In the genomic region with DNA sequence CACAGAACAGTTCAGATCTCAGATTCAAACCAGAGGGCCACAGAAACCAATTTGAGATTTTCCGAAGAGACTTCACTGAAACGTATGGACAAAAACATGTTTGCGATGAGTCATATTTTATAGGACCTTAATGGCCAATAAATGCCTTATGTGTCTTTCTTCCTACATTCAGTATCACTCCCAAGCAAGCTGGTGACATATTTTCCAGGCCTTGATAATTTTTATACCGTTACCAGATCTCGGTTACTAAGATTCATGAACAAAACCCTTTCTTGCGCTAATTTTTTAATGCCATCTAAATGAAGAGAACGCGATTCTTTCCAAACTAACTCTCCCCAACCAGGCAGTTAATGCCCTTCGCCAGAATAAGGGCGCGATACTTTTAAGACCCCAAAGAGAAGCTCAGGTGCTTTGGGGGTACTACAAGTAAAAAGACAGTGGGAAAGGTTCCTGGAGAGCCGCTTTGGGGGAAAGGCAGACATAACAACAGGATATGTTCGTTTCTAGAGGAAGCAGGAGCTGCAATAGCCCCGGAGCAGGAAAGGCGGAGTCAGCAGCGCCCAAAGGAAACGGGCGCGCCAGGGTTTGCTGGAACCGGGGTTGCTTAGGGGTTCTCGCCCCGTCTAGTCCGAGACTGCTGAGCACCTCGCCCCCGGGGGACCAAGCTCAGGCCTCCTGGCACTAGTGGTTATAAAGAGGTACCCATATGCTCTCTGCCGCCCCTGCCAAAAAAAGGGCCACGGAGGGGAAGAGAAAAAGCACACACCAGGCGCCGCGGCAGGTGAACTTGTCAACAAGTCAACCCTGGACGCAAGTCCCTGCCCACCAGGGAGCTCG, we compare ENCODE assay signal across 7 cellular contexts. TPM values are rescaled to one million over a fixed set of nuclear protein-coding genes. Genes with fewer than 3 reads are reported as not detected.
DNase-seq lines count a peak whose midpoint lies in the region; ATAC-seq, FAIRE-seq and TF ChIP-seq lines count a peak whose summit lies in the region.

No MANE protein-coding gene starts in this region.

- peak; percentile 71 for FAIRE-seq in G401.6 (lab: Jason Lieb, UNC)

- H3K4me1 Mint-ChIP-seq in activated T-helper 17 cell treated with anti-CD3 and anti-CD28 coated beads, Interleukin-2, amount 50 U/mL, for 72 hours: no peaks in the 10 kb centered on the region

- no peaks in the 10 kb centered on the region for H3K36me3 Mint-ChIP-seq in activated T-helper 17 cell treated with anti-CD3 and anti-CD28 coated beads, Interleukin-2, amount 50 U/mL, for 72 hours (ENCODE audit: low read depth)

- H3K27me3 Mint-ChIP-seq in activated T-helper 17 cell treated with anti-CD3 and anti-CD28 coated beads, Interleukin-2, amount 50 U/mL, for 72 hours: peaks cover 56% of the 10 kb centered on the region

- peaks cover 19 to 24% of the 10 kb centered on the region in 2 experiments for H3K4me1 ChIP-seq in neutrophil (ENCODE audit: control insufficient read depth in 1 of 2, insufficient read depth in 1 of 2, low read depth in 1 of 2, low read length in 1 of 2)

- peak overlapping the region; percentile 71 for H3K4me3 Mint-ChIP-seq in activated T-helper 17 cell treated with anti-CD3 and anti-CD28 coated beads, Interleukin-2, amount 50 U/mL, for 72 hours

- peak overlapping the region; percentile 82 for H3K27ac ChIP-seq in neutrophil

- no peaks in the 10 kb centered on the region for H3K27me3 ChIP-seq in neutrophil

- DNase-seq in HEK293T (ENCODE audit: extremely low spot score) (peak; percentile 18), NCI-H2196 treated with DMSO at 0.1 percent for 48 hours (lab: John Stamatoyannopoulos, UW; ENCODE audit: unreplicated experiment) (peak; percentile 44), head of caudate nucleus (peak; percentile 13 to 87 (median 67)), AML-193 (lab: John Stamatoyannopoulos, UW) (no peak)

- no peak overlapping the region for H3K27ac Mint-ChIP-seq in activated T-helper 17 cell treated with anti-CD3 and anti-CD28 coated beads, Interleukin-2, amount 50 U/mL, for 72 hours

- ATAC-seq in activated T-helper 17 cell treated with anti-CD3 and anti-CD28 coated beads, Interleukin-2, amount 50 U/mL, for 72 hours (replicated peaks): peak; percentile 28

- no peak for TF ChIP-seq CTCF in neutrophil (IDR thresholded peaks at IDR 0.05)

- no peaks in the 10 kb centered on the region for H3K9me3 ChIP-seq in neutrophil

- intact Hi-C loops in head of caudate nucleus (cut with DNase I): no loop called here

- H3K36me3 ChIP-seq in neutrophil: no peaks in the 10 kb centered on the region

- CTCF ChIA-PET in HEK293T (lab: Yijun Ruan, JAX): interaction anchor here (1.3 kb wide), 1 partner anchor 34 kb away, joined by 3 read pairs; no protein-coding TSS in a partner anchor

- POLR2A ChIA-PET in HEK293T (lab: Yijun Ruan, JAX): interaction anchor here (1.1 to 1.5 kb wide), 4 partner anchors 9 to 46 kb away, joined by 3 to 5 read pairs (median 4); no protein-coding TSS in a partner anchor

- no peaks in the 10 kb centered on the region for H3K9me3 Mint-ChIP-seq in activated T-helper 17 cell treated with anti-CD3 and anti-CD28 coated beads, Interleukin-2, amount 50 U/mL, for 72 hours

- H3K4me3 ChIP-seq in neutrophil (ENCODE audit: low read depth in 1 of 2, low read length in 1 of 2): peak overlapping the region; percentile 81

TF ChIP-seq in HEK293T, 16 proteins besides CTCF, POLR2A, EP300 and RAD21:
- TF ChIP-seq FOXA1 (IDR thresholded peaks at IDR 0.05): no peak
- TF ChIP-seq, protein P1, sequence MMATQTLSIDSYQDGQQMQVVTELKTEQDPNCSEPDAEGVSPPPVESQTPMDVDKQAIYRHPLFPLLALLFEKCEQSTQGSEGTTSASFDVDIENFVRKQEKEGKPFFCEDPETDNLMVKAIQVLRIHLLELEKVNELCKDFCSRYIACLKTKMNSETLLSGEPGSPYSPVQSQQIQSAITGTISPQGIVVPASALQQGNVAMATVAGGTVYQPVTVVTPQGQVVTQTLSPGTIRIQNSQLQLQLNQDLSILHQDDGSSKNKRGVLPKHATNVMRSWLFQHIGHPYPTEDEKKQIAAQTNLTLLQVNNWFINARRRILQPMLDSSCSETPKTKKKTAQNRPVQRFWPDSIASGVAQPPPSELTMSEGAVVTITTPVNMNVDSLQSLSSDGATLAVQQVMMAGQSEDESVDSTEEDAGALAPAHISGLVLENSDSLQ (IDR thresholded peaks at IDR 0.05): no peak
- no peak for TF ChIP-seq ARNT (IDR thresholded peaks at IDR 0.05)
- no peak for TF ChIP-seq LEF1 (IDR thresholded peaks at IDR 0.05; ENCODE audit: borderline replicate concordance)

RNA-seq across cellular contexts. Expression of a gene that starts 0.9 kb away (rescaled TPM):
- 1 to 10 TPM; 1.4 to 9.7 TPM for total RNA-seq in activated T-helper 17 cell treated with anti-CD3 and anti-CD28 coated beads, Interleukin-2, amount 50 U/mL, for 72 hours

Comparison
In these comparisons a context has a peak if more than half of its experiments do, and no peak if none do; other contexts are left out.
1. DNase-seq: peak in HEK293T (single experiment), NCI-H2196 treated with DMSO at 0.1 percent for 48 hours (single experiment) and head of caudate nucleus (42 of 42); none in AML-193 (0 of 2).